ENCODE assay signal across 14 cellular contexts in the genomic region with DNA sequence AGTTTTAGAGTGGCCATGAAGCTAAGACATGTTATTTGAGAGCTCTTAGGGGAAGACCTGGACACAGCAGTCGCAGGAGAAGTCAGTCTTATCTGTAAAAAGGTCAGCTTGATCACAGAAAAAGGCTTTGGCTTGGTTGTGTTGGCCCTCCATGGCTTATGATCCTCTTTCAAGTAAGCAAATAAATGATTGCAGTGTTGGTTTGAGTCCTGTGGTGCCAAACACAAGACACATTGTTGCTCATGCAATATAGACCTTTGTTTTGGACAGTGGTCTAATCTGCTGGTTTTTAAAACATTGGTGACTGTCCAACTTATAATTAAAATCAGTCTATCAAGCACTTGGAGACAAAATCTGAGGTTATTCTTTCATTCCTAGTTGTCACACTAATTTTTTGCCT.
"Had no signal": no experiment of that assay in that cellular context is flagged by ENCODE, and none has a peak within 500 bp of the region (broad histone marks: within the 10 kb centered on the region; RNA-seq: fewer than 3 reads in every experiment).

No MANE protein-coding gene starts in this region.

- ATAC-seq: left cardiac atrium; naive thymus-derived CD8-positive, alpha-beta T cell; sciatic nerve; T-helper 17 cell had no signal

- H3K4me1 ChIP-seq: prostate gland had no signal

- H3K36me3 ChIP-seq: prostate gland had no signal

- H3K27ac ChIP-seq: esophagus muscularis mucosa, prostate gland had no signal

- FAIRE-seq: bronchial epithelial cell, endometrium had no signal

- DNase-seq: activated CD4-positive, alpha-beta T cell treated with anti-CD3 and anti-CD28 coated beads for 1 hour; activated effector memory CD4-positive, alpha-beta T cell treated with Interleukin-2 at 50 U/mL for 16 hours; anterior cingulate cortex; glutamatergic neuron; left cardiac atrium; naive thymus-derived CD8-positive, alpha-beta T cell; stimulated activated CD4-positive, alpha-beta T cell treated with anti-CD3 and anti-CD28 coated beads, Interleukin-2, amount 100 ng/mL, for 48 hours; T-helper 17 cell had no signal

- H3K9me3 ChIP-seq: esophagus muscularis mucosa, prostate gland had no signal

- H3K27me3 ChIP-seq: esophagus muscularis mucosa had no signal

- H3K4me3 ChIP-seq: esophagus muscularis mucosa, lung, prostate gland had no signal
